10 cellular contexts compared by ENCODE assay signal in the genomic region with DNA sequence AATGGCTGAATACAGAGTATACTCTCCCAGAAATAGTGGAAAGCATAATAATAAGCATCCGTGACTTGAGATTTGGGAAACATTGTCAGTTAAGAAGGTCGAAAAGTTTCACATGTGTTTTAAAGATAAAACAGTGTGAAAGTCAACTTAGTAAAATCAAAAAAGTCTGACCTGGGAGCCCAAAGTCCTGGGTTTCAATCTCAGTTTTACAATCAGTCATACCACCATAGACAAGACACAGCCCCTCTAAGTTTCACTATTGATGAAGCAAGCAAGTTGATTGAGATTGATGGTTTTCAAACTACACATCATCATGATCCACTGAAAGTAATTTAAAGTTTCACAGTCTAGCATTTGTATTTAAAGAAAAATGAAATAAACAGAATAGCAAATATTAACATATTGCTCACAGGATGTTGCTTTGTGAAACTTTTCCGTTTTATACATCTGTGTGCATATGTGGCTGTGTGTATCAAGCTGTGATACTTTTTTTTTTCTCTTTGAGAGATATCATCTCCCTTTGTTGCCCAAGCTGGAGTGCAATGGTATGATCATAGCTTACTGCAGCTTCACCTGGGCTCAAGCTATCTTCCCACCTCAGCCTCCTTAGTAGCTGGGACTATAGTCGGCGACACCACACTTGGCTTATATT.
DNase-seq lines count a peak whose midpoint lies in the region; ATAC-seq and TF ChIP-seq lines count a peak whose summit lies in the region.
"Had no signal": no experiment of that assay in that cellular context is flagged by ENCODE, and none has a peak within 500 bp of the region (broad histone marks: within the 10 kb centered on the region; RNA-seq: fewer than 3 reads in every experiment).

No MANE protein-coding gene starts in this region.

- H3K9me3 Mint-ChIP-seq in activated CD4-positive, alpha-beta T cell treated with anti-CD3 and anti-CD28 coated beads, Interleukin-2, amount 10 ng/mL, durations not matched to agents 24 days and 14 days, result no peaks in the 10 kb centered on the region
- H3K9me3 Mint-ChIP-seq in memory B cell, result no peaks in the 10 kb centered on the region
- H3K9me3 Mint-ChIP-seq in glutamatergic neuron (ENCODE audit: unreplicated experiment), result no peaks in the 10 kb centered on the region

- peaks cover 14% of the 10 kb centered on the region for H3K4me1 Mint-ChIP-seq in activated CD4-positive, alpha-beta T cell treated with anti-CD3 and anti-CD28 coated beads, Interleukin-2, amount 10 ng/mL, durations not matched to agents 24 days and 14 days
- H3K4me1 Mint-ChIP-seq in memory B cell (no peaks in the 10 kb centered on the region), glutamatergic neuron (ENCODE audit: low read depth, unreplicated experiment) (peaks cover 12% of the 10 kb centered on the region)

- ATAC-seq in GM21447 (IDR thresholded peaks at IDR 0.05; ENCODE audit: unreplicated experiment) (peak; percentile 93), HG03108 (IDR thresholded peaks at IDR 0.05; ENCODE audit: unreplicated experiment) (peak; percentile 94), memory B cell (ENCODE audit: low read depth) (no peak)

- TF ChIP-seq CTCF in glutamatergic neuron (IDR thresholded peaks at IDR 0.05; ENCODE audit: partially characterized antibody, unreplicated experiment), result no peak

- peak overlapping the region; percentile 34 for H3K27ac Mint-ChIP-seq in activated CD4-positive, alpha-beta T cell treated with anti-CD3 and anti-CD28 coated beads, Interleukin-2, amount 10 ng/mL, durations not matched to agents 24 days and 14 days
- H3K27ac Mint-ChIP-seq in memory B cell (peak overlapping the region; percentile 57), glutamatergic neuron (ENCODE audit: unreplicated experiment) (no peak overlapping the region)

- H3K4me3 Mint-ChIP-seq in activated CD4-positive, alpha-beta T cell treated with anti-CD3 and anti-CD28 coated beads, Interleukin-2, amount 10 ng/mL, durations not matched to agents 24 days and 14 days, result no peak overlapping the region
- H3K4me3 Mint-ChIP-seq in memory B cell, result no peak overlapping the region
- H3K4me3 Mint-ChIP-seq in glutamatergic neuron (ENCODE audit: unreplicated experiment), result no peak overlapping the region

- no peak for DNase-seq in activated CD4-positive, alpha-beta T cell treated with anti-CD3 and anti-CD28 coated beads, Interleukin-2, amount 10 ng/mL, durations not matched to agents 24 days and 14 days
- DNase-seq in activated CD4-positive, alpha-beta T cell treated with anti-CD3 and anti-CD28 coated beads, Interleukin-2, amount 50 U/mL, for 48 hours, result no peak
- DNase-seq in memory B cell (ENCODE audit: low spot score in 2 of 2) (no peak), glutamatergic neuron (no peak), superior temporal gyrus (ENCODE audit: extremely low spot score) (no peak), NCI-H1105 treated with DMSO at 0.1 percent for 48 hours (lab: John Stamatoyannopoulos, UW) (no peak)
- DNase-seq: NCI-H774, WERI-Rb-1 had no signal

- intact Hi-C loops in activated CD4-positive, alpha-beta T cell treated with anti-CD3 and anti-CD28 coated beads, Interleukin-2, amount 10 ng/mL, durations not matched to agents 24 days and 14 days (cut with micrococcal nuclease), result loop anchor here (1.0 to 5.0 kb wide), 3 partner anchors 43 to 71 kb away; partner anchors contain the start of gene PIK3C3

- peaks cover 30% of the 10 kb centered on the region for H3K36me3 Mint-ChIP-seq in activated CD4-positive, alpha-beta T cell treated with anti-CD3 and anti-CD28 coated beads, Interleukin-2, amount 10 ng/mL, durations not matched to agents 24 days and 14 days (ENCODE audit: low read depth)
- peaks cover 15% of the 10 kb centered on the region for H3K36me3 Mint-ChIP-seq in memory B cell
- no peaks in the 10 kb centered on the region for H3K36me3 Mint-ChIP-seq in glutamatergic neuron (ENCODE audit: unreplicated experiment)

- no peaks in the 10 kb centered on the region for H3K27me3 Mint-ChIP-seq in activated CD4-positive, alpha-beta T cell treated with anti-CD3 and anti-CD28 coated beads, Interleukin-2, amount 10 ng/mL, durations not matched to agents 24 days and 14 days
- H3K27me3 Mint-ChIP-seq in memory B cell, result no peaks in the 10 kb centered on the region
- H3K27me3 Mint-ChIP-seq in glutamatergic neuron (ENCODE audit: unreplicated experiment), result no peaks in the 10 kb centered on the region
